8 cellular contexts compared by ENCODE assay signal in genomic region chr5:111252799-111253564, GRCh38. TPM values are rescaled to one million over a fixed set of nuclear protein-coding genes. Genes with fewer than 3 reads are reported as not detected.
DNase-seq lines count a peak whose midpoint lies in the region; ATAC-seq, FAIRE-seq and TF ChIP-seq lines count a peak whose summit lies in the region.

No MANE protein-coding gene starts in this region.

- in situ Hi-C loops in K562 (cut with MboI): loop anchor here (25.0 kb wide), 1 partner anchor 491 kb away; no protein-coding TSS in a partner anchor

- H3K9me3 ChIP-seq in K562 (replicated peaks; ENCODE audit: control insufficient read depth, insufficient read depth, low read depth, low read length) (no peaks in the 10 kb centered on the region), testis (no peaks in the 10 kb centered on the region), prostate gland (no peaks in the 10 kb centered on the region)

- no peak for DNase-seq in K562 (ENCODE audit: extremely low read depth in 1 of 4, low spot score in 3 of 4)
- no peak for DNase-seq in testis
- no peak for DNase-seq in endothelial cell (ENCODE audit: low spot score)
- DNase-seq in prostate gland (ENCODE audit: low spot score): no peak
- DNase-seq in cortex of kidney (lab: John Stamatoyannopoulos, UW): no peak

- WGBS in K562 (ENCODE audit: insufficient coverage, low coverage, missing lambda C conversion rate): 3% methylated on average over 5 of the region's 5 CpGs
- WGBS in testis, 2 donors: 73 to 88% methylated on average over 5 of the region's 5 CpGs
- 85% methylated on average over 5 of the region's 5 CpGs for WGBS in prostate gland

- no peaks in the 10 kb centered on the region for H3K79me2 ChIP-seq in K562 (ENCODE audit: control insufficient read depth, insufficient read depth, low read length)

- BruUV-seq in K562 (replicated peaks; lab: Mats Ljungman, UMichigan): no TSS peak

- H4K20me1 ChIP-seq in K562 (replicated peaks; ENCODE audit: control insufficient read depth, insufficient read depth, low read length): no peaks in the 10 kb centered on the region

- TF ChIP-seq EP300 in K562 (IDR thresholded peaks at IDR 0.05; ENCODE audit: low read length): no peak

- H3K4me3 Mint-ChIP-seq in endothelial cell (ENCODE audit: unreplicated experiment): no peak overlapping the region

- no peaks in the 10 kb centered on the region for H3K9me3 Mint-ChIP-seq in endothelial cell (ENCODE audit: unreplicated experiment)

- H3K4me1 ChIP-seq in K562 (replicated peaks in 1 of 2; ENCODE audit: control insufficient read depth in 2 of 2, insufficient read depth in 2 of 2, low read length in 2 of 2) (no peaks in the 10 kb centered on the region), testis (no peaks in the 10 kb centered on the region), prostate gland (replicated peaks) (no peaks in the 10 kb centered on the region)

- H3K4me3 ChIP-seq in K562 (no peak overlapping the region), testis (no peak overlapping the region), prostate gland (no peak overlapping the region)

- H3K36me3 ChIP-seq in K562 (ENCODE audit: control insufficient read depth, insufficient read depth, low read length): no peaks in the 10 kb centered on the region
- no peaks in the 10 kb centered on the region for H3K36me3 ChIP-seq in testis (ENCODE audit: low read depth, missing control alignments)
- no peaks in the 10 kb centered on the region for H3K36me3 ChIP-seq in prostate gland

- intact Hi-C loops in K562 (cut with micrococcal nuclease): no loop called here
- intact Hi-C loops in testis (cut with DNase I; ENCODE audit: low total_unique reads): no loop called here
- intact Hi-C loops in prostate gland (cut with DNase I): no loop called here

- TF ChIP-seq POLR2A in K562 (conservative IDR thresholded peaks at IDR 0.05): no peak
- TF ChIP-seq POLR2A in testis (IDR thresholded peaks at IDR 0.05): no peak
- TF ChIP-seq POLR2A in prostate gland (IDR thresholded peaks at IDR 0.05): no peak

- H3K27me3 Mint-ChIP-seq in endothelial cell (ENCODE audit: unreplicated experiment): peaks cover 2% of the 10 kb centered on the region

- ATAC-seq in GM18520 (IDR thresholded peaks at IDR 0.05; ENCODE audit: unreplicated experiment) (peak; percentile 41), GM21367 (IDR thresholded peaks at IDR 0.05; ENCODE audit: unreplicated experiment) (peak; percentile 69), HG03196 (IDR thresholded peaks at IDR 0.05; ENCODE audit: unreplicated experiment) (peak; percentile 60), K562 (no peak)

- no peaks in the 10 kb centered on the region for H3K36me3 Mint-ChIP-seq in endothelial cell (ENCODE audit: low read depth, unreplicated experiment)

- no peak overlapping the region for H3K4me2 ChIP-seq in K562 (ENCODE audit: insufficient read depth, low read length)

- CTCF ChIA-PET in K562 (lab: Yijun Ruan, JAX; ENCODE audit: low intra/inter-chr PET ratio): no interaction called here

- no peak overlapping the region for H3K27ac ChIP-seq in K562 (ENCODE audit: extremely low read depth, low read depth, low read length)
- no peak overlapping the region for H3K27ac ChIP-seq in testis
- H3K27ac ChIP-seq in prostate gland: no peak overlapping the region

- POLR2A ChIA-PET in K562 (lab: Yijun Ruan, JAX): no interaction called here

- no peak overlapping the region; a peak in 1 of 4 replicates for H3K9ac ChIP-seq in K562 (ENCODE audit: insufficient read depth in 1 of 2, low read depth in 2 of 2, low read length in 2 of 2)

- no peaks in the 10 kb centered on the region for H3K9me1 ChIP-seq in K562 (ENCODE audit: control insufficient read depth, insufficient read depth, low read length)

- no peak overlapping the region for H2AFZ ChIP-seq in K562 (ENCODE audit: low read depth, low read length)

- TF ChIP-seq RAD21 in K562 (CRISPR knock-in tag; conservative IDR thresholded peaks at IDR 0.05 in 1 of 2, IDR thresholded peaks at IDR 0.05 in 1 of 2): no peak

- H3K27ac Mint-ChIP-seq in endothelial cell (ENCODE audit: unreplicated experiment): no peak overlapping the region

- peaks cover 7% of the 10 kb centered on the region for H3K4me1 Mint-ChIP-seq in endothelial cell (ENCODE audit: unreplicated experiment)

- H3K27me3 ChIP-seq in K562 (ENCODE audit: control insufficient read depth in 2 of 2, insufficient read depth in 2 of 2, low read length in 2 of 2): no peaks in the 10 kb centered on the region
- H3K27me3 ChIP-seq in testis: no peaks in the 10 kb centered on the region
- H3K27me3 ChIP-seq in prostate gland (replicated peaks; ENCODE audit: insufficient read depth): no peaks in the 10 kb centered on the region

- TF ChIP-seq CTCF in K562 (IDR thresholded peaks at IDR 0.05 in 2 of 3, conservative IDR thresholded peaks at IDR 0.05 in 1 of 3; ENCODE audit: insufficient read depth in 2 of 3, low read depth in 1 of 3, low read length in 3 of 3) (no peak), testis (IDR thresholded peaks at IDR 0.05) (no peak), endothelial cell (IDR thresholded peaks at IDR 0.05; ENCODE audit: unreplicated experiment) (no peak), prostate gland (IDR thresholded peaks at IDR 0.05) (no peak)

- no peak for FAIRE-seq in K562 (lab: Jason Lieb, UNC)

TF ChIP-seq in K562, 482 proteins besides CTCF, POLR2A, EP300 and RAD21 (continues in another document):
- TF ChIP-seq FOXA3 (CRISPR knock-in tag; conservative IDR thresholded peaks at IDR 0.05 in 1 of 2, IDR thresholded peaks at IDR 0.05 in 1 of 2) (no peak), LARP7 (IDR thresholded peaks at IDR 0.05) (no peak), ARID3A (IDR thresholded peaks at IDR 0.05; ENCODE audit: borderline replicate concordance, low read depth, low read length) (no peak), PKNOX1 (IDR thresholded peaks at IDR 0.05) (peak; percentile 58), RBM15 (IDR thresholded peaks at IDR 0.05; ENCODE audit: insufficient read depth, low read length) (no peak), ZBTB9 (CRISPR knock-in tag; IDR thresholded peaks at IDR 0.05) (no peak), CBFA2T2 (conservative IDR thresholded peaks at IDR 0.05) (no peak)

RNA-seq across cellular contexts. Expression of gene CAMK4, which starts 28.8 kb away (rescaled TPM):
- not detected in 2 replicates for total RNA-seq in K562 (2011; cell fraction: chromatin; rRNA removed; ENCODE audit: low replicate concordance)
- total RNA-seq in K562 (2011; cell fraction: nucleolus; rRNA removed): not detected in 2 replicates
- not detected in 2 replicates for total RNA-seq in K562 (2011; cell fraction: nucleoplasm; rRNA removed)
- total RNA-seq in K562 (2014; rRNA removed) (under 0.01 TPM in 1 of 2 replicates, not detected in the other), K562 (2014; rRNA removed; fragmentation: Illumina TruSeq; extraction: Trizol) (not detected in 2 replicates), K562 (2015; rRNA removed; fragmentation: Illumina TruSeq; extraction: Trizol) (not detected in 2 replicates), K562 (2021) (0.27 and 0.35 TPM in 2 replicates), testis (10 to 100 TPM; 35.4 to 60.3 TPM), endothelial cell (ENCODE audit: unreplicated experiment) (34.5 TPM), prostate gland (10 to 100 TPM in 1 of 2 donors, 1 to 10 TPM in 1; 6.7 to 14.0 TPM)
- polyA plus RNA-seq in K562 (2011; rRNA removed) (not detected in 2 replicates), K562 (2014; fragmentation: Illumina TruSeq; extraction: Trizol) (0.14 TPM in 1 of 2 replicates, not detected in the other), K562 (2014; fragmentation: Nextera tagmentation; extraction: Ambion mirVana) (not detected), K562 (2014; rRNA removed) (not detected in 2 replicates), testis (ENCODE audit: insufficient read depth, low read depth, low replicate concordance) (76.9 TPM)
- polyA plus RNA-seq in K562 (2011; cell fraction: cytosol; rRNA removed): not detected in 2 replicates
- polyA plus RNA-seq in K562 (2011; cell fraction: nucleus; rRNA removed): not detected in 2 replicates
- 0.03 and 0.04 TPM in 2 replicates for polyA plus RNA-seq in K562 (2012)
- 0.21 TPM in 1 of 2 replicates, not detected in the other for polyA minus RNA-seq in K562 (2011; rRNA and poly(A)+ RNA removed)
- not detected in 2 replicates for polyA minus RNA-seq in K562 (2011; cell fraction: cytosol; rRNA and poly(A)+ RNA removed)
- polyA minus RNA-seq in K562 (2011; cell fraction: nucleus; rRNA and poly(A)+ RNA removed): not detected in 2 replicates

Comparison
In these comparisons a context has a peak if more than half of its experiments do, and no peak if none do; other contexts are left out.
1. RNA of gene CAMK4, which starts 28.8 kb away (total RNA-seq): 35.4 to 60.3 TPM in testis, 34.5 TPM in endothelial cell (single experiment) and 6.7 to 14.0 TPM in prostate gland; under 0.01 to 0.35 TPM in K562; every median in the first group is over 4 times any median in the second.